In the genomic region with DNA sequence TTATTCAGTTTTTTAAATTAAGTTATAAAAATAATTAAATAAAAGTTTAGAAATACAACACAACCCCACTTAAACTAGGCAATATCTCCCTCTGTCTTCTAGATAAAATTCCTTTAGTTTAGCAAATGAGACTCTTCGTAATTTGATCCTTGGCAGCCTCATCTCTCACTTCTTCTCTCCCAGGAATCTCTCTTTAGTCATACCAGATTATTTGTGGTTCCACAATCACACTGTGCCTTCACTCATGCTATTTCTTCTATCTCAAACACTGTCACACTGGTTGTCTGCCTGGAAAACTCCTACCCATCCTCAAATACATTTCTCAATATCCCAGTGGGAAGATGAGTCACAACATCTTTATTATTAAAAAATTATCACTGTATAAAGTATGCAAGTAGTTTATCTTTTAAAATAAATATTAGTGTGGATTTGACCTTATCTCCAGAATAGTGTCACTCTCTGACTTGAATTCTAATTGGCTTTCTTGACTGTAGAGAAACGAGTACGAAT, we compare ENCODE assay signal across 35 cellular contexts.
DNase-seq lines count a peak whose midpoint lies in the region; ATAC-seq, FAIRE-seq and TF ChIP-seq lines count a peak whose summit lies in the region.
"Had no signal": no experiment of that assay in that cellular context is flagged by ENCODE, and none has a peak within 500 bp of the region (broad histone marks: within the 10 kb centered on the region; RNA-seq: fewer than 3 reads in every experiment).

No MANE protein-coding gene starts in this region.

- H2AFZ ChIP-seq in osteoblast (ENCODE audit: low read length), result no peak overlapping the region

- no peaks in the 10 kb centered on the region for H3K79me2 ChIP-seq in osteoblast (ENCODE audit: insufficient read depth, low read length)

- H3K4me2 ChIP-seq in osteoblast (ENCODE audit: insufficient read depth, low read length), result no peak overlapping the region
- H3K4me2 ChIP-seq: A549 had no signal

- 57 to 71% methylated on average over 3 of the region's 3 CpGs for WGBS in pancreas, 2 donors

- no peak for FAIRE-seq in pancreas (lab: Jason Lieb, UNC)
- FAIRE-seq: A549, GM12891, HepG2, K562 had no signal

- no peaks in the 10 kb centered on the region for H3K36me3 ChIP-seq in osteoblast (ENCODE audit: insufficient read depth, low read length)
- H3K36me3 ChIP-seq in pancreas, result no peaks in the 10 kb centered on the region
- H3K36me3 ChIP-seq in BE2C, result no peaks in the 10 kb centered on the region
- H3K36me3 ChIP-seq: HAP-1, MG63 had no signal

- DNase-seq in EH (ENCODE audit: low read depth) (peak; percentile 23), LHCN-M2 (ENCODE audit: low read depth) (peak; percentile 71), amniotic epithelial cell (ENCODE audit: low read depth) (peak; percentile 75), osteoblast (ENCODE audit: insufficient read length, low spot score, missing footprints) (peak; percentile 23), pancreas (no peak), Right ventricle myocardium inferior (ENCODE audit: missing footprints) (no peak), BE2C (no peak)
- DNase-seq in activated CD4-positive, alpha-beta T cell treated with anti-CD3 and anti-CD28 coated beads, Interleukin-2, amount 50 U/mL, for 4 hours, result no peak
- DNase-seq: AML-193; C1 segment of cervical spinal cord; CD4-positive, alpha-beta memory T cell; COR-L47; DMS53; GF-D8; GOT3; HFFc6; Kasumi-1; MG63; NCI-H1105 treated with DMSO at 0.1 percent for 48 hours; NCI-H146; NCI-H1930; NCI-H2107; NCI-H446; NCI-H524 treated with DMSO at 0.1 percent for 48 hours; NCI-H774; PC-3; RPMI8226; SHP77; SW 1271 had no signal

- intact Hi-C loops in pancreas (cut with DNase I) (no loop called here), Right ventricle myocardium inferior (cut with DNase I) (no loop called here)

- H3K27me3 ChIP-seq in osteoblast (ENCODE audit: insufficient read depth, low read length), result no peaks in the 10 kb centered on the region
- no peaks in the 10 kb centered on the region for H3K27me3 ChIP-seq in pancreas
- no peaks in the 10 kb centered on the region for H3K27me3 ChIP-seq in BE2C
- H3K27me3 ChIP-seq: MG63 had no signal

- ATAC-seq in pancreas, result no peak
- no peak for ATAC-seq in Right ventricle myocardium inferior
- ATAC-seq: HepG2, K562, PC-3 had no signal

- H3K27ac ChIP-seq in osteoblast (ENCODE audit: low read depth, low read length), result no peak overlapping the region
- H3K27ac ChIP-seq in pancreas, result no peak overlapping the region
- H3K27ac ChIP-seq: A549, HL-60 had no signal

- no peak overlapping the region for H3K4me3 ChIP-seq in osteoblast (ENCODE audit: insufficient read depth, low read length)
- H3K4me3 ChIP-seq in pancreas, result no peak overlapping the region
- H3K4me3 ChIP-seq in BE2C (ENCODE audit: low read depth, low read length), result no peak overlapping the region
- H3K4me3 ChIP-seq: A549, HAP-1, K562, MG63 had no signal

- no peak for TF ChIP-seq CTCF in osteoblast (IDR thresholded peaks at IDR 0.05; ENCODE audit: extremely low read depth, low read depth, low read length)
- TF ChIP-seq CTCF in pancreas (IDR thresholded peaks at IDR 0.05), result no peak
- no peak for TF ChIP-seq CTCF in BE2C (IDR thresholded peaks at IDR 0.05; ENCODE audit: low read depth, low read length)

- H3K4me1 ChIP-seq in osteoblast (ENCODE audit: insufficient read depth, low read length), result peaks cover 3% of the 10 kb centered on the region
- H3K4me1 ChIP-seq in pancreas, result peaks cover 0 to 6% (median 5%) of the 10 kb centered on the region in 3 donors
- H3K4me1 ChIP-seq in BE2C, result peaks cover 6% of the 10 kb centered on the region
- H3K4me1 ChIP-seq: HAP-1 had no signal

- no peaks in the 10 kb centered on the region for H4K20me1 ChIP-seq in osteoblast (ENCODE audit: insufficient read depth, low read length)

- H3K9me3 ChIP-seq in osteoblast (ENCODE audit: low read depth, low read length) (no peaks in the 10 kb centered on the region), pancreas (no peaks in the 10 kb centered on the region), BE2C (no peaks in the 10 kb centered on the region)
- H3K9me3 ChIP-seq: A549, HAP-1, MG63 had no signal

Comparison
In these comparisons a context has a peak if more than half of its experiments do, and no peak if none do; other contexts are left out.
1. DNase-seq: peak in EH (single experiment), LHCN-M2 (single experiment), amniotic epithelial cell (single experiment) and osteoblast (single experiment); none in pancreas (0 of 6), Right ventricle myocardium inferior (single experiment), BE2C (single experiment) and activated CD4-positive, alpha-beta T cell treated with anti-CD3 and anti-CD28 coated beads, Interleukin-2, amount 50 U/mL, for 4 hours (0 of 2).